8 cellular contexts compared by ENCODE assay signal in the genomic region with DNA sequence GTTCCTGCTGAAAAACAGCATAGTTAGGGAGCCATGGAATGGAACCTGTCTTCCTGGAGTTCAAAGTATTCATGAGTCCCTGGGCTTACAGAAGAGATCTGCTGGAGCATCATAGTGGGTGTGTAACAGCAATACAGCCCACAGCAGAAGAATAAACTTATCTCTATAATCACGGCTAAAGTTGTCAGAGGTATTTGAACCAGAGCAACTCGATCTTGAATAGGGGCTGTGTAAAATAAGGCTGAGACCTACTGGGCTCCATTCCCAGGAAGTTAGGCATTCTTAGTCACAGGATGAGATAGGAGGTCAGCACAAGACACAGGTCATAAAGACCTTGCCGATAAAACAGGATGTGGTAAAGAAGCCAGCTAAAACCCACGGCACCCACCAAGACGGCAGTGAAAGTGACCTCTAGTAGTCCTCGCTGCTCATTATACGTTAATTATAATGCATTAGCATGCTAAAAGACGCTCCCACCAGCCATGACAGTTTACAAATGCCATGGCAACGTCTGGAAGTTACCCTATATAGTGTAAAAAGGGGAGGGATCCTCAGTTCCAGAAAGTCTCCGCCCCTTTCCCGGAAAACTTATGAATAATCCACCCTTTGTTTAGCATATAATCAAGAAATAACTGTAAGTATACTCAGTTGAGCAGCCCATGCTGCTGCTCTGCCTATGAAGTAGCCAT.
A peak's percentile ranks its signal among the peaks of the same experiment; 100 is the strongest.
DNase-seq lines count a peak whose midpoint lies in the region; ATAC-seq and TF ChIP-seq lines count a peak whose summit lies in the region.

No MANE protein-coding gene starts in this region.

- no peak for ATAC-seq in activated CD8-positive, alpha-beta memory T cell treated with anti-CD3 and anti-CD28 coated beads, Interleukin-2, amount 10 ng/mL, durations not matched to agents 7 days and 5 days
- peak; percentile 80 for ATAC-seq in stimulated activated effector memory CD8-positive, alpha-beta T cell treated with anti-CD3 and anti-CD28 coated beads, Interleukin-12 subunit alpha, Interleukin-12 subunit beta, amount 100 ng/mL, for 72 hours
- ATAC-seq in GM18505 (IDR thresholded peaks at IDR 0.05; ENCODE audit: unreplicated experiment), result no peak
- no peak for ATAC-seq in GM18858 (IDR thresholded peaks at IDR 0.05; ENCODE audit: unreplicated experiment)

- TF ChIP-seq POLR2A in GM18505 (IDR thresholded peaks at IDR 0.05; ENCODE audit: borderline replicate concordance, extremely low read depth, insufficient read depth, insufficient read length), result no peak

- no peak overlapping the region for H3K27ac Mint-ChIP-seq in activated CD8-positive, alpha-beta memory T cell treated with anti-CD3 and anti-CD28 coated beads, Interleukin-2, amount 10 ng/mL, durations not matched to agents 7 days and 5 days
- H3K27ac Mint-ChIP-seq in stimulated activated effector memory CD8-positive, alpha-beta T cell treated with anti-CD3 and anti-CD28 coated beads, Interleukin-12 subunit alpha, Interleukin-12 subunit beta, amount 100 ng/mL, for 72 hours, result no peak overlapping the region

- 11% methylated on average over 11 of the region's 11 CpGs for WGBS in SK-N-SH (ENCODE audit: low lambda C conversion rate)

- POLR2A ChIA-PET in SK-N-SH (lab: Yijun Ruan, JAX), result interaction anchor here (0.6 kb wide), 1 partner anchor 606 kb away, joined by 3 read pairs; no protein-coding TSS in a partner anchor

- peaks cover 12% of the 10 kb centered on the region for H3K4me1 Mint-ChIP-seq in activated CD8-positive, alpha-beta memory T cell treated with anti-CD3 and anti-CD28 coated beads, Interleukin-2, amount 10 ng/mL, durations not matched to agents 7 days and 5 days
- H3K4me1 Mint-ChIP-seq in stimulated activated effector memory CD8-positive, alpha-beta T cell treated with anti-CD3 and anti-CD28 coated beads, Interleukin-12 subunit alpha, Interleukin-12 subunit beta, amount 100 ng/mL, for 72 hours, result peaks cover 12% of the 10 kb centered on the region

- peak in 1 of 2 experiments; percentile 65; a peak in 1 of 4 replicates for TF ChIP-seq EP300 in SK-N-SH (IDR thresholded peaks at IDR 0.05; ENCODE audit: borderline replicate concordance in 1 of 2, low read depth in 1 of 2, low read length in 1 of 2)

- no peak for TF ChIP-seq RAD21 in SK-N-SH (IDR thresholded peaks at IDR 0.05; ENCODE audit: low read length)

- no peaks in the 10 kb centered on the region for H3K27me3 ChIP-seq in SK-N-SH (ENCODE audit: insufficient read depth)

- H3K4me1 ChIP-seq in SK-N-SH (ENCODE audit: control insufficient read depth in 1 of 2, insufficient read depth in 2 of 2, low read depth in 1 of 2, low read length in 1 of 2), result peaks cover 0 to 16% of the 10 kb centered on the region in 2 experiments; a peak in 1 of 4 replicates

- H3F3A ChIP-seq in SK-N-SH (replicated peaks; ENCODE audit: insufficient read depth), result peaks cover 14% of the 10 kb centered on the region

- H3K4me3 ChIP-seq in SK-N-SH (ENCODE audit: low read depth in 2 of 2, low read length in 1 of 2), result peak overlapping the region; percentile 24 to 41; a peak in 3 of 4 replicates

- H3K4me3 Mint-ChIP-seq in activated CD8-positive, alpha-beta memory T cell treated with anti-CD3 and anti-CD28 coated beads, Interleukin-2, amount 10 ng/mL, durations not matched to agents 7 days and 5 days, result no peak overlapping the region
- H3K4me3 Mint-ChIP-seq in stimulated activated effector memory CD8-positive, alpha-beta T cell treated with anti-CD3 and anti-CD28 coated beads, Interleukin-12 subunit alpha, Interleukin-12 subunit beta, amount 100 ng/mL, for 72 hours, result peak overlapping the region; percentile 15

- no peaks in the 10 kb centered on the region for H3K9me2 ChIP-seq in SK-N-SH

- TF ChIP-seq CTCF in SK-N-SH (IDR thresholded peaks at IDR 0.05), result no peak

- no peaks in the 10 kb centered on the region for H3K36me3 Mint-ChIP-seq in activated CD8-positive, alpha-beta memory T cell treated with anti-CD3 and anti-CD28 coated beads, Interleukin-2, amount 10 ng/mL, durations not matched to agents 7 days and 5 days
- H3K36me3 Mint-ChIP-seq in stimulated activated effector memory CD8-positive, alpha-beta T cell treated with anti-CD3 and anti-CD28 coated beads, Interleukin-12 subunit alpha, Interleukin-12 subunit beta, amount 100 ng/mL, for 72 hours, result no peaks in the 10 kb centered on the region

- no peaks in the 10 kb centered on the region for H3K36me3 ChIP-seq in SK-N-SH (replicated peaks in 1 of 2; ENCODE audit: control insufficient read depth in 1 of 2, insufficient read depth in 2 of 2, low read length in 1 of 2)

- CTCF ChIA-PET in activated CD8-positive, alpha-beta memory T cell treated with anti-CD3 and anti-CD28 coated beads, Interleukin-2, amount 10 ng/mL, durations not matched to agents 7 days and 5 days (lab: Charles Lee), result no interaction called here
- CTCF ChIA-PET in SK-N-SH (lab: Yijun Ruan, JAX), result interaction anchor here (1.2 to 15.9 kb wide), 2 partner anchors 621 to 622 kb away, joined by 4 to 198 read pairs; no protein-coding TSS in a partner anchor

- H3K27me3 Mint-ChIP-seq in activated CD8-positive, alpha-beta memory T cell treated with anti-CD3 and anti-CD28 coated beads, Interleukin-2, amount 10 ng/mL, durations not matched to agents 7 days and 5 days, result no peaks in the 10 kb centered on the region

- H4K20me1 ChIP-seq in SK-N-SH (ENCODE audit: insufficient read depth), result no peaks in the 10 kb centered on the region

- peak overlapping the region; percentile 73 to 80 for H3K27ac ChIP-seq in SK-N-SH (ENCODE audit: low read depth in 2 of 2, low read length in 1 of 2)

- H3K79me2 ChIP-seq in SK-N-SH (ENCODE audit: insufficient read depth), result no peaks in the 10 kb centered on the region

- peak overlapping the region; percentile 81 for H2AFZ ChIP-seq in SK-N-SH (ENCODE audit: low read depth)

- no peaks in the 10 kb centered on the region for H3K9me3 Mint-ChIP-seq in activated CD8-positive, alpha-beta memory T cell treated with anti-CD3 and anti-CD28 coated beads, Interleukin-2, amount 10 ng/mL, durations not matched to agents 7 days and 5 days (ENCODE audit: low read depth)
- no peaks in the 10 kb centered on the region for H3K9me3 Mint-ChIP-seq in stimulated activated effector memory CD8-positive, alpha-beta T cell treated with anti-CD3 and anti-CD28 coated beads, Interleukin-12 subunit alpha, Interleukin-12 subunit beta, amount 100 ng/mL, for 72 hours

- peak; percentile 56 for DNase-seq in activated CD8-positive, alpha-beta memory T cell treated with anti-CD3 and anti-CD28 coated beads, Interleukin-2, amount 10 ng/mL, durations not matched to agents 7 days and 5 days
- DNase-seq in activated CD8-positive, alpha-beta memory T cell treated with anti-CD3 and anti-CD28 coated beads, Interleukin-2, amount 50 U/mL, for 48 hours, result no peak
- no peak for DNase-seq in SK-N-SH
- DNase-seq in fibroblast of gingiva (ENCODE audit: low read depth), result peak; percentile 14
- DNase-seq in stimulated activated effector memory CD8-positive, alpha-beta T cell treated with anti-CD3 and anti-CD28 coated beads, Interleukin-12 subunit alpha, Interleukin-12 subunit beta, amount 100 ng/mL, for 72 hours (ENCODE audit: low spot score in 2 of 2), result peak in 1 of 2 donors; percentile 57
- DNase-seq in SKM-1 treated with dmso at 0.1 percent for 144 hours (lab: John Stamatoyannopoulos, UW; ENCODE audit: unreplicated experiment), result no peak

- peak overlapping the region; percentile 57 for H3K4me2 ChIP-seq in SK-N-SH

- H3K9ac ChIP-seq in SK-N-SH, result peak overlapping the region; percentile 62

- no peaks in the 10 kb centered on the region for H3K9me3 ChIP-seq in SK-N-SH

TF ChIP-seq in SK-N-SH, 30 proteins besides CTCF, POLR2A, EP300 and RAD21 (continues in another document):
- TF ChIP-seq JUND (IDR thresholded peaks at IDR 0.05), result peak; percentile 43; the same call in 1 of the 2 replicates
- TF ChIP-seq NRF1 (IDR thresholded peaks at IDR 0.05; ENCODE audit: low read depth, low read length), result no peak
- peak; percentile 54; the same call in 1 of the 2 replicates for TF ChIP-seq FOSL2 (IDR thresholded peaks at IDR 0.05; ENCODE audit: borderline replicate concordance, low read depth)
- TF ChIP-seq MEF2A (IDR thresholded peaks at IDR 0.05; ENCODE audit: borderline replicate concordance, low read depth), result 0 out of 2 replicates have a peak, but pooled peaks have one; percentile 23
- TF ChIP-seq, protein P1, sequence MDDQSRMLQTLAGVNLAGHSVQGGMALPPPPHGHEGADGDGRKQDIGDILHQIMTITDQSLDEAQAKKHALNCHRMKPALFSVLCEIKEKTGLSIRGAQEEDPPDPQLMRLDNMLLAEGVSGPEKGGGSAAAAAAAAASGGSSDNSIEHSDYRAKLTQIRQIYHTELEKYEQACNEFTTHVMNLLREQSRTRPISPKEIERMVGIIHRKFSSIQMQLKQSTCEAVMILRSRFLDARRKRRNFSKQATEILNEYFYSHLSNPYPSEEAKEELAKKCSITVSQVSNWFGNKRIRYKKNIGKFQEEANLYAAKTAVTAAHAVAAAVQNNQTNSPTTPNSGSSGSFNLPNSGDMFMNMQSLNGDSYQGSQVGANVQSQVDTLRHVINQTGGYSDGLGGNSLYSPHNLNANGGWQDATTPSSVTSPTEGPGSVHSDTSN (IDR thresholded peaks at IDR 0.05), result peak; percentile 55; the same call in 1 of the 2 replicates
- TF ChIP-seq RXRA (IDR thresholded peaks at IDR 0.05; ENCODE audit: borderline replicate concordance, low read depth), result peak; percentile 97
- peak; percentile 16; the same call in 1 of the 2 replicates for TF ChIP-seq POLR2AphosphoS5 (IDR thresholded peaks at IDR 0.05; ENCODE audit: low read depth, low read length)
- TF ChIP-seq, protein P2, sequence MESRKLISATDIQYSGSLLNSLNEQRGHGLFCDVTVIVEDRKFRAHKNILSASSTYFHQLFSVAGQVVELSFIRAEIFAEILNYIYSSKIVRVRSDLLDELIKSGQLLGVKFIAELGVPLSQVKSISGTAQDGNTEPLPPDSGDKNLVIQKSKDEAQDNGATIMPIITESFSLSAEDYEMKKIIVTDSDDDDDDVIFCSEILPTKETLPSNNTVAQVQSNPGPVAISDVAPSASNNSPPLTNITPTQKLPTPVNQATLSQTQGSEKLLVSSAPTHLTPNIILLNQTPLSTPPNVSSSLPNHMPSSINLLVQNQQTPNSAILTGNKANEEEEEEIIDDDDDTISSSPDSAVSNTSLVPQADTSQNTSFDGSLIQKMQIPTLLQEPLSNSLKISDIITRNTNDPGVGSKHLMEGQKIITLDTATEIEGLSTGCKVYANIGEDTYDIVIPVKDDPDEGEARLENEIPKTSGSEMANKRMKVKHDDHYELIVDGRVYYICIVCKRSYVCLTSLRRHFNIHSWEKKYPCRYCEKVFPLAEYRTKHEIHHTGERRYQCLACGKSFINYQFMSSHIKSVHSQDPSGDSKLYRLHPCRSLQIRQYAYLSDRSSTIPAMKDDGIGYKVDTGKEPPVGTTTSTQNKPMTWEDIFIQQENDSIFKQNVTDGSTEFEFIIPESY (IDR thresholded peaks at IDR 0.05; ENCODE audit: borderline replicate concordance, low read depth), result no peak
- TF ChIP-seq, protein P3, sequence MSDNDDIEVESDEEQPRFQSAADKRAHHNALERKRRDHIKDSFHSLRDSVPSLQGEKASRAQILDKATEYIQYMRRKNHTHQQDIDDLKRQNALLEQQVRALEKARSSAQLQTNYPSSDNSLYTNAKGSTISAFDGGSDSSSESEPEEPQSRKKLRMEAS (IDR thresholded peaks at IDR 0.05; ENCODE audit: low read depth), result peak; percentile 14; the same call in 1 of the 2 replicates
- peak; percentile 70 for TF ChIP-seq TCF12 (IDR thresholded peaks at IDR 0.05)

Comparison
In these comparisons a context has a peak if more than half of its experiments do, and no peak if none do; other contexts are left out.
1. DNase-seq: peak in activated CD8-positive, alpha-beta memory T cell treated with anti-CD3 and anti-CD28 coated beads, Interleukin-2, amount 10 ng/mL, durations not matched to agents 7 days and 5 days (single experiment) and fibroblast of gingiva (single experiment); none in activated CD8-positive, alpha-beta memory T cell treated with anti-CD3 and anti-CD28 coated beads, Interleukin-2, amount 50 U/mL, for 48 hours (single experiment), SK-N-SH (single experiment) and SKM-1 treated with dmso at 0.1 percent for 144 hours (single experiment).